ENCODE assay signal across 8 cellular contexts in genomic region chr9:37309136-37309535, GRCh38.
DNase-seq lines count a peak whose midpoint lies in the region; ATAC-seq and TF ChIP-seq lines count a peak whose summit lies in the region.

No MANE protein-coding gene starts in this region.

- H3K27me3 ChIP-seq in gastroesophageal sphincter = no peaks in the 10 kb centered on the region

- peaks cover 2% of the 10 kb centered on the region for H3K36me3 Mint-ChIP-seq in progenitor cell of endocrine pancreas (ENCODE audit: insufficient read depth)

- no peaks in the 10 kb centered on the region for H3K9me3 ChIP-seq in gastroesophageal sphincter

- peak; percentile 21 for DNase-seq in amniotic epithelial cell (ENCODE audit: low read depth)
- no peak for DNase-seq in progenitor cell of endocrine pancreas (ENCODE audit: low spot score, unreplicated experiment)
- no peak for DNase-seq in posterior cingulate gyrus
- no peak for DNase-seq in omental fat pad (ENCODE audit: low spot score)

- H3K4me1 ChIP-seq in gastroesophageal sphincter = no peaks in the 10 kb centered on the region

- ATAC-seq in HG03565 (IDR thresholded peaks at IDR 0.05; ENCODE audit: unreplicated experiment) = peak; percentile 43
- no peak for ATAC-seq in omental fat pad (ENCODE audit: low FRiP score)
- no peak for ATAC-seq in GM18517 (IDR thresholded peaks at IDR 0.05; ENCODE audit: unreplicated experiment)
- no peak for ATAC-seq in gastroesophageal sphincter

- intact Hi-C loops in posterior cingulate gyrus (cut with DNase I) = no loop called here

- peak; percentile 62 for TF ChIP-seq CTCF in GM12872 (IDR thresholded peaks at IDR 0.05; ENCODE audit: insufficient read depth, low read depth, low read length)
- peak; percentile 21 for TF ChIP-seq CTCF in progenitor cell of endocrine pancreas (IDR thresholded peaks at IDR 0.05; ENCODE audit: unreplicated experiment)
- no peak for TF ChIP-seq CTCF in omental fat pad (IDR thresholded peaks at IDR 0.05)
- peak in 1 of 4 experiments; percentile 12 for TF ChIP-seq CTCF in gastroesophageal sphincter (IDR thresholded peaks at IDR 0.05)

- no peak overlapping the region for H3K27ac ChIP-seq in gastroesophageal sphincter

- H3K9me3 Mint-ChIP-seq in progenitor cell of endocrine pancreas (ENCODE audit: low read depth) = no peaks in the 10 kb centered on the region

- peaks cover 0 to 46% of the 10 kb centered on the region in 2 donors for H3K36me3 ChIP-seq in gastroesophageal sphincter

- no peak overlapping the region for H3K4me3 Mint-ChIP-seq in progenitor cell of endocrine pancreas (ENCODE audit: low read depth)

- H3K4me3 ChIP-seq in gastroesophageal sphincter = no peak overlapping the region

- WGBS in gastroesophageal sphincter (ENCODE audit: low coverage in 1 of 2), 2 donors = 100% methylated on average over 2 to 3 of the region's 3 CpGs

- H3K4me1 Mint-ChIP-seq in progenitor cell of endocrine pancreas (ENCODE audit: low read depth) = no peaks in the 10 kb centered on the region

- H3K27ac Mint-ChIP-seq in progenitor cell of endocrine pancreas = no peak overlapping the region

- no peaks in the 10 kb centered on the region for H3K27me3 Mint-ChIP-seq in progenitor cell of endocrine pancreas

- TF ChIP-seq POLR2A in gastroesophageal sphincter (IDR thresholded peaks at IDR 0.05) = no peak

- TF ChIP-seq EP300 in gastroesophageal sphincter (IDR thresholded peaks at IDR 0.05) = no peak

Comparison
In these comparisons a context has a peak if more than half of its experiments do, and no peak if none do; other contexts are left out.
1. CTCF ChIP-seq: peak in GM12872 (single experiment) and progenitor cell of endocrine pancreas (single experiment); none in omental fat pad (0 of 3).